In genomic region chr2:234951386-234952269, GRCh38 we compare ENCODE assay signal across 8 cellular contexts. TPM values are rescaled to one million over a fixed set of nuclear protein-coding genes. Genes with fewer than 3 reads are reported as not detected.
DNase-seq lines count a peak whose midpoint lies in the region; ATAC-seq and TF ChIP-seq lines count a peak whose summit lies in the region.

A gene with protein sequence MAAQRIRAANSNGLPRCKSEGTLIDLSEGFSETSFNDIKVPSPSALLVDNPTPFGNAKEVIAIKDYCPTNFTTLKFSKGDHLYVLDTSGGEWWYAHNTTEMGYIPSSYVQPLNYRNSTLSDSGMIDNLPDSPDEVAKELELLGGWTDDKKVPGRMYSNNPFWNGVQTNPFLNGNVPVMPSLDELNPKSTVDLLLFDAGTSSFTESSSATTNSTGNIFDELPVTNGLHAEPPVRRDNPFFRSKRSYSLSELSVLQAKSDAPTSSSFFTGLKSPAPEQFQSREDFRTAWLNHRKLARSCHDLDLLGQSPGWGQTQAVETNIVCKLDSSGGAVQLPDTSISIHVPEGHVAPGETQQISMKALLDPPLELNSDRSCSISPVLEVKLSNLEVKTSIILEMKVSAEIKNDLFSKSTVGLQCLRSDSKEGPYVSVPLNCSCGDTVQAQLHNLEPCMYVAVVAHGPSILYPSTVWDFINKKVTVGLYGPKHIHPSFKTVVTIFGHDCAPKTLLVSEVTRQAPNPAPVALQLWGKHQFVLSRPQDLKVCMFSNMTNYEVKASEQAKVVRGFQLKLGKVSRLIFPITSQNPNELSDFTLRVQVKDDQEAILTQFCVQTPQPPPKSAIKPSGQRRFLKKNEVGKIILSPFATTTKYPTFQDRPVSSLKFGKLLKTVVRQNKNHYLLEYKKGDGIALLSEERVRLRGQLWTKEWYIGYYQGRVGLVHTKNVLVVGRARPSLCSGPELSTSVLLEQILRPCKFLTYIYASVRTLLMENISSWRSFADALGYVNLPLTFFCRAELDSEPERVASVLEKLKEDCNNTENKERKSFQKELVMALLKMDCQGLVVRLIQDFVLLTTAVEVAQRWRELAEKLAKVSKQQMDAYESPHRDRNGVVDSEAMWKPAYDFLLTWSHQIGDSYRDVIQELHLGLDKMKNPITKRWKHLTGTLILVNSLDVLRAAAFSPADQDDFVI (plus strand): TSS chr2:234952017. CDS start chr2:235035003, 82,986 bp downstream.

- DNase-seq in KBM-7 = peak; percentile 22
- peak; percentile 20 to 85 for DNase-seq in dermis microvascular lymphatic vessel endothelial cell (ENCODE audit: low read depth in 2 of 2)
- DNase-seq in left lobe of liver (ENCODE audit: low spot score) = peak; percentile 91
- DNase-seq in stimulated activated CD4-positive, alpha-beta T cell treated with anti-CD3 and anti-CD28 coated beads, Interleukin-4, amount 100 ng/mL, for 1 hour = peak; percentile 45

- TF ChIP-seq CTCF in C4-2B (conservative IDR thresholded peaks at IDR 0.05) = peak; percentile 17
- no peak for TF ChIP-seq CTCF in VCaP (conservative IDR thresholded peaks at IDR 0.05)

- ATAC-seq in left lobe of liver = peak; percentile 85
- no peak for ATAC-seq in HG03025 (IDR thresholded peaks at IDR 0.05; ENCODE audit: low FRiP score, unreplicated experiment)
- no peak for ATAC-seq in GM21737 (IDR thresholded peaks at IDR 0.05; ENCODE audit: unreplicated experiment)

- in situ Hi-C loops in KBM-7 (cut with MboI; ENCODE audit: low pct_unique_long_range_greater_than_20kb, low sequenced_read_pairs) = no loop called here

- H3K27ac ChIP-seq in C4-2B (peak within 1 kb of the TSS; percentile 93), VCaP (peak within 1 kb of the TSS; percentile 78)

RNA-seq across cellular contexts. Expression of the gene that starts here (rescaled TPM):
- total RNA-seq in dermis microvascular lymphatic vessel endothelial cell (16.0 and 21.7 TPM in 2 replicates), left lobe of liver (22.9 TPM)

Comparison
In these comparisons a context has a peak if more than half of its experiments do, and no peak if none do; other contexts are left out.
1. DNase-seq: peak in every context shown above with its lines; median percentile 91 in left lobe of liver; 52 in dermis microvascular lymphatic vessel endothelial cell; 45 in stimulated activated CD4-positive, alpha-beta T cell treated with anti-CD3 and anti-CD28 coated beads, Interleukin-4, amount 100 ng/mL, for 1 hour; 22 in KBM-7.